ENCODE assay signal across 22 cellular contexts in genomic region chr16:30779596-30779995, GRCh38. TPM values are rescaled to one million over a fixed set of nuclear protein-coding genes. Genes with fewer than 3 reads are reported as not detected.
DNase-seq lines count a peak whose midpoint lies in the region; ATAC-seq, FAIRE-seq and TF ChIP-seq lines count a peak whose summit lies in the region.
"Had no signal": no experiment of that assay in that cellular context is flagged by ENCODE, and none has a peak within 500 bp of the region (broad histone marks: within the 10 kb centered on the region; RNA-seq: fewer than 3 reads in every experiment).

No MANE protein-coding gene starts in this region.

- H3K27me3 ChIP-seq in HepG2 (ENCODE audit: control insufficient read depth in 1 of 2, insufficient read depth in 2 of 2, low read length in 2 of 2): no peaks in the 10 kb centered on the region; a peak in 1 of 5 replicates
- no peaks in the 10 kb centered on the region for H3K27me3 ChIP-seq in right lobe of liver
- no peaks in the 10 kb centered on the region for H3K27me3 ChIP-seq in astrocyte (ENCODE audit: insufficient read depth, low read length)
- peaks cover 10% of the 10 kb centered on the region for H3K27me3 ChIP-seq in neutrophil
- H3K27me3 ChIP-seq: BLaER1 had no signal

- H3K4me1 Mint-ChIP-seq in astrocyte (ENCODE audit: low read depth, unreplicated experiment) (peaks cover 4% of the 10 kb centered on the region), type B pancreatic cell (ENCODE audit: unreplicated experiment) (peaks cover 20% of the 10 kb centered on the region)

- H3K9ac ChIP-seq in HepG2 (ENCODE audit: insufficient read depth, low read depth, low read length) (no peak overlapping the region), astrocyte (ENCODE audit: low read length) (no peak overlapping the region)
- H3K9ac ChIP-seq: SK-N-SH had no signal

- H3K4me1 ChIP-seq in HepG2 (ENCODE audit: insufficient read depth, low read length) (peaks cover 33% of the 10 kb centered on the region), right lobe of liver (peaks cover 0 to 6% (median 3%) of the 10 kb centered on the region in 4 donors), astrocyte (ENCODE audit: insufficient read depth, low read length) (peaks cover 15% of the 10 kb centered on the region), neutrophil (ENCODE audit: control insufficient read depth in 1 of 2, insufficient read depth in 1 of 2, low read depth in 1 of 2, low read length in 1 of 2) (peaks cover 40 to 44% of the 10 kb centered on the region in 2 experiments)

- H3K36me3 ChIP-seq in HepG2 (replicated peaks in 1 of 2; ENCODE audit: control insufficient read depth in 1 of 2, insufficient read depth in 2 of 2, low read length in 2 of 2) (peaks cover 18 to 27% of the 10 kb centered on the region in 2 experiments), right lobe of liver (peaks cover 0 to 16% (median 2%) of the 10 kb centered on the region in 4 donors), astrocyte (ENCODE audit: insufficient read depth, low read length) (peaks cover 3% of the 10 kb centered on the region), neutrophil (peaks cover 24% of the 10 kb centered on the region)

- H3K4me3 ChIP-seq in HepG2 (replicated peaks in 1 of 3; ENCODE audit: insufficient read depth in 1 of 3, low read depth in 2 of 3, low read length in 3 of 3) (no peak overlapping the region), right lobe of liver (no peak overlapping the region), astrocyte (ENCODE audit: insufficient read depth, low read depth, low read length) (no peak overlapping the region), neutrophil (ENCODE audit: low read depth in 1 of 2, low read length in 1 of 2) (no peak overlapping the region)
- H3K4me3 ChIP-seq: BLaER1, GM23338 had no signal

- ATAC-seq in HepG2 (no peak), right lobe of liver (no peak), GM19397 (IDR thresholded peaks at IDR 0.05; ENCODE audit: unreplicated experiment) (no peak), esophagus mucosa (no peak)
- no peak for ATAC-seq in activated naive CD4-positive, alpha-beta T cell treated with anti-CD3 and anti-CD28 coated beads, Interleukin-2, amount 50 U/mL, for 72 hours
- ATAC-seq: GM23338, Panc1 had no signal

- H2AFZ ChIP-seq in HepG2 (ENCODE audit: low read length) (no peak overlapping the region), astrocyte (ENCODE audit: low read depth, low read length) (no peak overlapping the region)
- H2AFZ ChIP-seq: GM23338 had no signal

- no peak overlapping the region for H3K27ac ChIP-seq in HepG2 (ENCODE audit: extremely low read length, insufficient read depth, low read length)
- no peak overlapping the region for H3K27ac ChIP-seq in right lobe of liver
- no peak overlapping the region for H3K27ac ChIP-seq in astrocyte (ENCODE audit: low read depth, low read length)
- peak overlapping the region; percentile 61 for H3K27ac ChIP-seq in neutrophil
- H3K27ac ChIP-seq: BLaER1 had no signal

- intact Hi-C loops in HepG2 (cut with micrococcal nuclease; ENCODE audit: unreplicated experiment): loop anchor here (5.0 kb wide), 1 partner anchor 33 kb away; no protein-coding TSS in a partner anchor
- intact Hi-C loops in right lobe of liver (cut with DNase I): no loop called here

- FAIRE-seq in HepG2 (lab: Jason Lieb, UNC): no peak
- FAIRE-seq in astrocyte (lab: Jason Lieb, UNC): no peak
- FAIRE-seq: G401.6 had no signal

- TF ChIP-seq EP300 in HepG2 (IDR thresholded peaks at IDR 0.05; ENCODE audit: low read depth in 2 of 2, low read length in 2 of 2): no peak
- no peak for TF ChIP-seq EP300 in HepG2 (CRISPR knock-in tag; IDR thresholded peaks at IDR 0.05; ENCODE audit: borderline replicate concordance)

- TF ChIP-seq RAD21 in HepG2 (CRISPR knock-in tag; IDR thresholded peaks at IDR 0.05): no peak

- H3K36me3 Mint-ChIP-seq in astrocyte (ENCODE audit: low read depth, unreplicated experiment): peaks cover 7% of the 10 kb centered on the region
- peaks cover 5% of the 10 kb centered on the region for H3K36me3 Mint-ChIP-seq in type B pancreatic cell
- no peaks in the 10 kb centered on the region for H3K36me3 Mint-ChIP-seq in activated naive CD4-positive, alpha-beta T cell treated with anti-CD3 and anti-CD28 coated beads, Interleukin-2, amount 50 U/mL, for 72 hours
- H3K36me3 Mint-ChIP-seq: CD4-positive, CD25-positive, alpha-beta regulatory T cell had no signal

- no TSS peak for BruUV-seq in HepG2 (replicated peaks; lab: Mats Ljungman, UMichigan)

- H3K4me2 ChIP-seq in HepG2 (ENCODE audit: low read depth, low read length) (no peak overlapping the region), astrocyte (ENCODE audit: low read length) (no peak overlapping the region)
- H3K4me2 ChIP-seq: BLaER1, GM23338, SK-N-SH had no signal

- H3K27me3 Mint-ChIP-seq in astrocyte (ENCODE audit: low read depth, unreplicated experiment) (no peaks in the 10 kb centered on the region), type B pancreatic cell (no peaks in the 10 kb centered on the region)

- H4K20me1 ChIP-seq in HepG2 (ENCODE audit: insufficient read depth, low read length) (no peaks in the 10 kb centered on the region; the same call in 1 of the 2 replicates), astrocyte (ENCODE audit: insufficient read depth, low read length) (peaks cover 26% of the 10 kb centered on the region)

- no peaks in the 10 kb centered on the region for H3K9me3 ChIP-seq in HepG2 (ENCODE audit: low read length)
- H3K9me3 ChIP-seq in right lobe of liver: no peaks in the 10 kb centered on the region
- no peaks in the 10 kb centered on the region for H3K9me3 ChIP-seq in astrocyte (ENCODE audit: insufficient read depth, low read depth, low read length)
- H3K9me3 ChIP-seq in neutrophil: no peaks in the 10 kb centered on the region
- H3K9me3 ChIP-seq: BLaER1, SK-N-SH had no signal

- H3K9me3 Mint-ChIP-seq in astrocyte (ENCODE audit: unreplicated experiment) (no peaks in the 10 kb centered on the region), type B pancreatic cell (no peaks in the 10 kb centered on the region)
- H3K9me3 Mint-ChIP-seq in activated naive CD4-positive, alpha-beta T cell treated with anti-CD3 and anti-CD28 coated beads, Interleukin-2, amount 50 U/mL, for 72 hours: no peaks in the 10 kb centered on the region
- H3K9me3 Mint-ChIP-seq: CD4-positive, CD25-positive, alpha-beta regulatory T cell; GM23338; H9; HFFc6 had no signal

- CTCF ChIA-PET in HepG2 (lab: Yijun Ruan, JAX; ENCODE audit: low intra/inter-chr PET ratio, low total read pairs): no interaction called here

- H3K27ac Mint-ChIP-seq in astrocyte (ENCODE audit: unreplicated experiment): peak overlapping the region; percentile 69
- H3K27ac Mint-ChIP-seq in type B pancreatic cell: peak overlapping the region; percentile 63
- H3K27ac Mint-ChIP-seq in activated naive CD4-positive, alpha-beta T cell treated with anti-CD3 and anti-CD28 coated beads, Interleukin-2, amount 50 U/mL, for 72 hours: no peak overlapping the region

- H3K79me2 ChIP-seq in HepG2 (ENCODE audit: insufficient read depth, low read length): peaks cover 10% of the 10 kb centered on the region
- H3K79me2 ChIP-seq in astrocyte (ENCODE audit: insufficient read depth, low read length): peaks cover 25% of the 10 kb centered on the region

- in situ Hi-C loops in HepG2 (cut with HindIII; ENCODE audit: extremely low pct_ligation_motif_present, low pct_unique_long_range_greater_than_20kb): no loop called here

- WGBS in HepG2 (ENCODE audit: low lambda C conversion rate): over 99% methylated on average over 6 of the region's 6 CpGs
- WGBS in right lobe of liver (ENCODE audit: insufficient coverage, low coverage, low lambda C conversion rate, missing lambda C conversion rate): 100% methylated on average over 1 of the region's 6 CpGs

- POLR2A ChIA-PET in HepG2 (lab: Yijun Ruan, JAX): interaction anchor here (1.2 kb wide), 1 partner anchor 32 kb away, joined by 5 read pairs; the partner anchor contains the start of gene PHKG2

- DNase-seq in HepG2 (ENCODE audit: low spot score) (no peak), right lobe of liver (no peak), astrocyte (ENCODE audit: low read depth) (no peak), type B pancreatic cell (ENCODE audit: extremely low spot score, unreplicated experiment) (no peak)
- DNase-seq in activated naive CD4-positive, alpha-beta T cell treated with anti-CD3 and anti-CD28 coated beads, Interleukin-2, amount 50 U/mL, for 72 hours (ENCODE audit: low spot score in 2 of 2): no peak
- DNase-seq: CD4-positive, CD25-positive, alpha-beta regulatory T cell; H9; HFFc6; NCI-H1092; NCI-H1417 treated with DMSO at 0.1 percent for 48 hours; NCI-H1694 treated with DMSO at 0.1 percent for 48 hours; NCI-H2081; NCI-H2227 treated with DMSO at 0.1 percent for 48 hours; NCI-H526 treated with DMSO at 0.1 percent for 48 hours; SK-N-SH had no signal

- H3K4me3 Mint-ChIP-seq in astrocyte (ENCODE audit: unreplicated experiment) (no peak overlapping the region), type B pancreatic cell (no peak overlapping the region)
- H3K4me3 Mint-ChIP-seq: GM23338 had no signal

- TF ChIP-seq CTCF in HepG2 (CRISPR knock-in tag; IDR thresholded peaks at IDR 0.05): no peak
- TF ChIP-seq CTCF in right lobe of liver (IDR thresholded peaks at IDR 0.05): no peak
- no peak for TF ChIP-seq CTCF in astrocyte (IDR thresholded peaks at IDR 0.05; ENCODE audit: insufficient read depth, low read depth, low read length)
- no peak for TF ChIP-seq CTCF in neutrophil (IDR thresholded peaks at IDR 0.05)
- no peak for TF ChIP-seq CTCF in type B pancreatic cell (conservative IDR thresholded peaks at IDR 0.05)

- TF ChIP-seq POLR2A in HepG2 (IDR thresholded peaks at IDR 0.05; ENCODE audit: insufficient read depth in 1 of 2, low read depth in 2 of 2, low read length in 2 of 2) (no peak), right lobe of liver (IDR thresholded peaks at IDR 0.05) (no peak)

RNA-seq across cellular contexts. Expression of gene ZNF629, which starts 7.4 kb away (rescaled TPM):
- total RNA-seq in HepG2 (2016; rRNA removed; fragmentation: Illumina TruSeq; extraction: Trizol) (14.3 and 16.5 TPM in 2 replicates), right lobe of liver (1 to 10 TPM; 3.7 to 4.8 (median 4.3) TPM), astrocyte (17.4 and 17.6 TPM in 2 replicates), type B pancreatic cell (ENCODE audit: low replicate concordance) (26.9 and 35.5 TPM in 2 replicates), esophagus mucosa (4.7 TPM)
- 1.3 TPM in 2 replicates for total RNA-seq in HepG2 (2016; cell fraction: cytosol; rRNA removed; fragmentation: Illumina TruSeq; extraction: Trizol; ENCODE audit: low read depth)
- 12.7 and 16.5 TPM in 2 replicates for total RNA-seq in HepG2 (2016; cell fraction: insoluble cytoplasmic fraction; rRNA removed; fragmentation: Illumina TruSeq; extraction: Trizol)
- 5.2 and 5.9 TPM in 2 replicates for total RNA-seq in HepG2 (2016; cell fraction: membrane; rRNA removed; fragmentation: Illumina TruSeq; extraction: Trizol)
- 15.1 and 17.8 TPM in 2 replicates for total RNA-seq in HepG2 (2016; cell fraction: nucleus; rRNA removed; fragmentation: Illumina TruSeq; extraction: Trizol)
- 6.1 and 8.2 TPM in 2 replicates for polyA plus RNA-seq in HepG2 (2011; rRNA removed)
- 3.9 and 4.8 TPM in 2 replicates for polyA plus RNA-seq in HepG2 (2011; cell fraction: cytosol; rRNA removed)
- polyA plus RNA-seq in HepG2 (2011; cell fraction: nucleus; rRNA removed): 25.0 TPM in 2 replicates
- 9.2 and 10.1 TPM in 2 replicates for polyA plus RNA-seq in HepG2 (2012)
- 0.64 and 0.65 TPM in 2 replicates for polyA plus RNA-seq in HepG2 (2016; cell fraction: cytosol; fragmentation: Illumina TruSeq; extraction: Trizol; ENCODE audit: low read depth)
- 11.8 and 14.8 TPM in 2 replicates for polyA plus RNA-seq in HepG2 (2016; cell fraction: insoluble cytoplasmic fraction; fragmentation: Illumina TruSeq; extraction: Trizol; ENCODE audit: low read depth)
- polyA plus RNA-seq in HepG2 (2016; cell fraction: membrane; fragmentation: Illumina TruSeq; extraction: Trizol; ENCODE audit: low read depth): 2.2 and 2.7 TPM in 2 replicates
- 25.2 and 26.3 TPM in 2 replicates for polyA plus RNA-seq in HepG2 (2016; cell fraction: nucleus; fragmentation: Illumina TruSeq; extraction: Trizol; ENCODE audit: insufficient read depth, low read depth)
- polyA minus RNA-seq in HepG2 (2011; rRNA and poly(A)+ RNA removed; ENCODE audit: low replicate concordance): 9.3 and 12.7 TPM in 2 replicates
- polyA minus RNA-seq in HepG2 (2011; cell fraction: cytosol; rRNA and poly(A)+ RNA removed): 8.3 and 9.5 TPM in 2 replicates
- 15.8 and 22.4 TPM in 2 replicates for polyA minus RNA-seq in HepG2 (2011; cell fraction: nucleus; rRNA and poly(A)+ RNA removed)
- total RNA-seq in activated naive CD4-positive, alpha-beta T cell treated with anti-CD3 and anti-CD28 coated beads, Interleukin-2, amount 50 U/mL, for 72 hours: 1 to 10 TPM in 1 of 2 donors, under 1 TPM in 1; 0.16 to 3.6 TPM

RNA-seq across cellular contexts. Expression of gene RNF40, which starts 17.5 kb away (rescaled TPM):
- total RNA-seq in HepG2 (2016; rRNA removed; fragmentation: Illumina TruSeq; extraction: Trizol): 85.6 and 102 TPM in 2 replicates
- total RNA-seq in HepG2 (2016; cell fraction: cytosol; rRNA removed; fragmentation: Illumina TruSeq; extraction: Trizol; ENCODE audit: low read depth): 11.9 and 12.0 TPM in 2 replicates
- 79.6 and 89.9 TPM in 2 replicates for total RNA-seq in HepG2 (2016; cell fraction: insoluble cytoplasmic fraction; rRNA removed; fragmentation: Illumina TruSeq; extraction: Trizol)
- total RNA-seq in HepG2 (2016; cell fraction: membrane; rRNA removed; fragmentation: Illumina TruSeq; extraction: Trizol): 40.5 and 47.1 TPM in 2 replicates
- 55.6 and 65.6 TPM in 2 replicates for total RNA-seq in HepG2 (2016; cell fraction: nucleus; rRNA removed; fragmentation: Illumina TruSeq; extraction: Trizol)
- 84.0 and 91.0 TPM in 2 replicates for polyA plus RNA-seq in HepG2 (2011; rRNA removed)
- 47.5 and 49.3 TPM in 2 replicates for polyA plus RNA-seq in HepG2 (2011; cell fraction: cytosol; rRNA removed)
- 128 and 147 TPM in 2 replicates for polyA plus RNA-seq in HepG2 (2011; cell fraction: nucleus; rRNA removed)
- 44.7 and 52.0 TPM in 2 replicates for polyA plus RNA-seq in HepG2 (2012)
- polyA plus RNA-seq in HepG2 (2016; cell fraction: cytosol; fragmentation: Illumina TruSeq; extraction: Trizol; ENCODE audit: low read depth): 8.6 and 10.7 TPM in 2 replicates
- polyA plus RNA-seq in HepG2 (2016; cell fraction: insoluble cytoplasmic fraction; fragmentation: Illumina TruSeq; extraction: Trizol; ENCODE audit: low read depth): 87.6 and 98.5 TPM in 2 replicates
- 29.9 and 30.8 TPM in 2 replicates for polyA plus RNA-seq in HepG2 (2016; cell fraction: membrane; fragmentation: Illumina TruSeq; extraction: Trizol; ENCODE audit: low read depth)
- polyA plus RNA-seq in HepG2 (2016; cell fraction: nucleus; fragmentation: Illumina TruSeq; extraction: Trizol; ENCODE audit: insufficient read depth, low read depth): 131 and 139 TPM in 2 replicates
- 110 and 128 TPM in 2 replicates for polyA minus RNA-seq in HepG2 (2011; rRNA and poly(A)+ RNA removed; ENCODE audit: low replicate concordance)
- 42.3 and 58.2 TPM in 2 replicates for polyA minus RNA-seq in HepG2 (2011; cell fraction: cytosol; rRNA and poly(A)+ RNA removed)
- 34.0 and 43.5 TPM in 2 replicates for polyA minus RNA-seq in HepG2 (2011; cell fraction: nucleus; rRNA and poly(A)+ RNA removed)
- 10 to 100 TPM; 34.3 to 56.8 (median 46.7) TPM for total RNA-seq in right lobe of liver
- total RNA-seq in astrocyte: 85.4 and 94.6 TPM in 2 replicates
- total RNA-seq in type B pancreatic cell (ENCODE audit: low replicate concordance): 107 and 131 TPM in 2 replicates
- total RNA-seq in esophagus mucosa: 56.8 TPM
- 10 to 100 TPM; 68.9 to 74.4 TPM for total RNA-seq in activated naive CD4-positive, alpha-beta T cell treated with anti-CD3 and anti-CD28 coated beads, Interleukin-2, amount 50 U/mL, for 72 hours

RNA-seq across cellular contexts. Expression of gene CFAP119, which starts 17.7 kb away (rescaled TPM):
- total RNA-seq in HepG2 (2016; rRNA removed; fragmentation: Illumina TruSeq; extraction: Trizol): 1.2 and 6.4 TPM in 2 replicates
- total RNA-seq in HepG2 (2016; cell fraction: cytosol; rRNA removed; fragmentation: Illumina TruSeq; extraction: Trizol; ENCODE audit: low read depth): 0.51 and 0.71 TPM in 2 replicates
- 1.4 and 4.0 TPM in 2 replicates for total RNA-seq in HepG2 (2016; cell fraction: insoluble cytoplasmic fraction; rRNA removed; fragmentation: Illumina TruSeq; extraction: Trizol)
- total RNA-seq in HepG2 (2016; cell fraction: membrane; rRNA removed; fragmentation: Illumina TruSeq; extraction: Trizol): 0.83 and 1.7 TPM in 2 replicates
- total RNA-seq in HepG2 (2016; cell fraction: nucleus; rRNA removed; fragmentation: Illumina TruSeq; extraction: Trizol): 11.6 and 12.1 TPM in 2 replicates
- 4.0 and 6.4 TPM in 2 replicates for polyA plus RNA-seq in HepG2 (2011; rRNA removed)
- 1.3 and 2.2 TPM in 2 replicates for polyA plus RNA-seq in HepG2 (2011; cell fraction: cytosol; rRNA removed)
- 37.2 and 53.6 TPM in 2 replicates for polyA plus RNA-seq in HepG2 (2011; cell fraction: nucleus; rRNA removed)
- polyA plus RNA-seq in HepG2 (2012): 0.84 and 2.1 TPM in 2 replicates
- 0.78 and 0.96 TPM in 2 replicates for polyA plus RNA-seq in HepG2 (2016; cell fraction: cytosol; fragmentation: Illumina TruSeq; extraction: Trizol; ENCODE audit: low read depth)
- polyA plus RNA-seq in HepG2 (2016; cell fraction: insoluble cytoplasmic fraction; fragmentation: Illumina TruSeq; extraction: Trizol; ENCODE audit: low read depth): 0.91 and 1.5 TPM in 2 replicates
- 0.41 and 1.4 TPM in 2 replicates for polyA plus RNA-seq in HepG2 (2016; cell fraction: membrane; fragmentation: Illumina TruSeq; extraction: Trizol; ENCODE audit: low read depth)
- polyA plus RNA-seq in HepG2 (2016; cell fraction: nucleus; fragmentation: Illumina TruSeq; extraction: Trizol; ENCODE audit: insufficient read depth, low read depth): 22.1 and 31.9 TPM in 2 replicates
- polyA minus RNA-seq in HepG2 (2011; rRNA and poly(A)+ RNA removed; ENCODE audit: low replicate concordance): 1.5 and 16.0 TPM in 2 replicates
- polyA minus RNA-seq in HepG2 (2011; cell fraction: cytosol; rRNA and poly(A)+ RNA removed): 0.69 and 1.8 TPM in 2 replicates
- 3.7 and 5.2 TPM in 2 replicates for polyA minus RNA-seq in HepG2 (2011; cell fraction: nucleus; rRNA and poly(A)+ RNA removed)
- total RNA-seq in right lobe of liver: 1 to 10 TPM in 1 of 6 experiments, under 1 TPM in 4, not detected in 1; 0.19 to 1.8 (median 0.29) TPM
- total RNA-seq in astrocyte: 4.0 and 4.1 TPM in 2 replicates
- total RNA-seq in type B pancreatic cell (ENCODE audit: low replicate concordance): 14.2 and 15.0 TPM in 2 replicates
- 2.2 TPM for total RNA-seq in esophagus mucosa
- 1 to 10 TPM; 2.6 to 3.6 TPM for total RNA-seq in activated naive CD4-positive, alpha-beta T cell treated with anti-CD3 and anti-CD28 coated beads, Interleukin-2, amount 50 U/mL, for 72 hours

RNA-seq across cellular contexts. Expression of gene PHKG2, which starts 31.4 kb away (rescaled TPM):
- 33.9 and 37.4 TPM in 2 replicates for total RNA-seq in HepG2 (2016; rRNA removed; fragmentation: Illumina TruSeq; extraction: Trizol)
- 13.4 TPM in 2 replicates for total RNA-seq in HepG2 (2016; cell fraction: cytosol; rRNA removed; fragmentation: Illumina TruSeq; extraction: Trizol; ENCODE audit: low read depth)
- total RNA-seq in HepG2 (2016; cell fraction: insoluble cytoplasmic fraction; rRNA removed; fragmentation: Illumina TruSeq; extraction: Trizol): 32.9 and 41.4 TPM in 2 replicates
- 23.7 and 24.3 TPM in 2 replicates for total RNA-seq in HepG2 (2016; cell fraction: membrane; rRNA removed; fragmentation: Illumina TruSeq; extraction: Trizol)
- 39.5 and 43.1 TPM in 2 replicates for total RNA-seq in HepG2 (2016; cell fraction: nucleus; rRNA removed; fragmentation: Illumina TruSeq; extraction: Trizol)
- polyA plus RNA-seq in HepG2 (2011; rRNA removed): 39.8 and 42.1 TPM in 2 replicates
- 22.7 and 30.8 TPM in 2 replicates for polyA plus RNA-seq in HepG2 (2011; cell fraction: cytosol; rRNA removed)
- polyA plus RNA-seq in HepG2 (2011; cell fraction: nucleus; rRNA removed): 140 and 166 TPM in 2 replicates
- 21.4 and 22.8 TPM in 2 replicates for polyA plus RNA-seq in HepG2 (2012)
- 15.4 and 16.5 TPM in 2 replicates for polyA plus RNA-seq in HepG2 (2016; cell fraction: cytosol; fragmentation: Illumina TruSeq; extraction: Trizol; ENCODE audit: low read depth)
- polyA plus RNA-seq in HepG2 (2016; cell fraction: insoluble cytoplasmic fraction; fragmentation: Illumina TruSeq; extraction: Trizol; ENCODE audit: low read depth): 38.9 and 41.5 TPM in 2 replicates
- polyA plus RNA-seq in HepG2 (2016; cell fraction: membrane; fragmentation: Illumina TruSeq; extraction: Trizol; ENCODE audit: low read depth): 21.3 and 23.8 TPM in 2 replicates
- polyA plus RNA-seq in HepG2 (2016; cell fraction: nucleus; fragmentation: Illumina TruSeq; extraction: Trizol; ENCODE audit: insufficient read depth, low read depth): 142 and 147 TPM in 2 replicates
- 53.8 and 68.9 TPM in 2 replicates for polyA minus RNA-seq in HepG2 (2011; rRNA and poly(A)+ RNA removed; ENCODE audit: low replicate concordance)
- 9.0 and 12.9 TPM in 2 replicates for polyA minus RNA-seq in HepG2 (2011; cell fraction: cytosol; rRNA and poly(A)+ RNA removed)
- 38.1 and 40.3 TPM in 2 replicates for polyA minus RNA-seq in HepG2 (2011; cell fraction: nucleus; rRNA and poly(A)+ RNA removed)
- 10 to 100 TPM; 17.1 to 22.1 (median 18.4) TPM for total RNA-seq in right lobe of liver
- total RNA-seq in astrocyte: 31.1 and 34.2 TPM in 2 replicates
- 41.5 and 42.4 TPM in 2 replicates for total RNA-seq in type B pancreatic cell (ENCODE audit: low replicate concordance)
- 16.9 TPM for total RNA-seq in esophagus mucosa
- total RNA-seq in activated naive CD4-positive, alpha-beta T cell treated with anti-CD3 and anti-CD28 coated beads, Interleukin-2, amount 50 U/mL, for 72 hours: 10 to 100 TPM; 32.9 to 61.9 TPM

Comparison
In these comparisons a context has a peak if more than half of its experiments do, and no peak if none do; other contexts are left out.
1. H3K27ac Mint-ChIP-seq: peak in astrocyte (single experiment) and type B pancreatic cell (single experiment); none in activated naive CD4-positive, alpha-beta T cell treated with anti-CD3 and anti-CD28 coated beads, Interleukin-2, amount 50 U/mL, for 72 hours (0 of 2).